ENCODE assay signal across 27 cellular contexts in genomic region chr9:121466142-121466541, GRCh38.
"Had no signal": no experiment of that assay in that cellular context is flagged by ENCODE, and none has a peak within 500 bp of the region (broad histone marks: within the 10 kb centered on the region; RNA-seq: fewer than 3 reads in every experiment).

No MANE protein-coding gene starts in this region.

- H3K4me3 Mint-ChIP-seq: stimulated activated effector memory CD8-positive, alpha-beta T cell treated with anti-CD3 and anti-CD28 coated beads, Interleukin-12 subunit alpha, Interleukin-12 subunit beta, amount 100 ng/mL, for 72 hours; stimulated activated memory B cell treated with anti-CD40 and anti-IgM and Interleukin-4, amounts not matched to agents 10 μg/mL and 1 μg/mL and 100 μg/mL, for 72 hours; stimulated activated naive B cell treated with anti-CD40 and anti-IgM and Interleukin-4, amounts not matched to agents 10 μg/mL and 1 μg/mL and 100 μg/mL, for 72 hours; stimulated activated naive CD8-positive, alpha-beta T cell treated with anti-CD3 and anti-CD28 coated beads, Interleukin-15, amount 100 ng/mL, for 72 hours; stimulated activated naive CD8-positive, alpha-beta T cell treated with anti-CD3 and anti-CD28 coated beads, Interleukin-15, Interleukin-2, amounts not matched to agents 100 ng/mL and 50 ng/mL, for 24 hours; type B pancreatic cell had no signal

- H3K9me3 ChIP-seq: stomach, suprapubic skin, testis, thoracic aorta, thyroid gland, tibial artery, tibial nerve, transverse colon, upper lobe of left lung, upper lobe of right lung, uterus, vagina had no signal

- H3K27me3 ChIP-seq: stomach, suprapubic skin, testis, thyroid gland, tibial artery, tibial nerve, upper lobe of left lung, upper lobe of right lung, uterus, vagina had no signal

- DNase-seq: stimulated activated CD4-positive, alpha-beta T cell treated with anti-CD3 and anti-CD28 coated beads, Interleukin-2, amount 100 ng/mL, for 48 hours; stimulated activated CD4-positive, alpha-beta T cell treated with anti-CD3 and anti-CD28 coated beads, Interleukin-4, amount 100 ng/mL, for 1 hour; stimulated activated CD4-positive, alpha-beta T cell treated with anti-CD3 and anti-CD28 coated beads, Interleukin-4, amount 100 ng/mL, for 24 hours; stimulated activated CD4-positive, alpha-beta T cell treated with anti-CD3 and anti-CD28 coated beads, Interleukin-4, amount 100 ng/mL, for 4 hours; stimulated activated CD8-positive, alpha-beta memory T cell treated with anti-CD3 and anti-CD28 coated beads, Interleukin-4, amount 100 ng/mL, for 48 hours; stimulated activated naive B cell treated with anti-CD40 and anti-IgM and Interleukin-4, amounts not matched to agents 10 μg/mL and 1 μg/mL and 100 μg/mL, for 72 hours; stimulated activated naive CD4-positive, alpha-beta T cell; stimulated activated naive CD4-positive, alpha-beta T cell treated with Interleukin-2 at 50 U/mL for 16 hours; stimulated activated naive CD8-positive, alpha-beta T cell treated with anti-CD3 and anti-CD28 coated beads, Interleukin-15, amount 100 ng/mL, for 72 hours; stimulated activated naive CD8-positive, alpha-beta T cell treated with anti-CD3 and anti-CD28 coated beads, Interleukin-15, Interleukin-2, amounts not matched to agents 100 U/mL and 50 U/mL, for 24 hours; stomach; substantia nigra; testis; thyroid gland; tibial artery; transverse colon; upper lobe of left lung; upper lobe of right lung; uterus had no signal

- H3K27ac Mint-ChIP-seq: stimulated activated effector memory CD8-positive, alpha-beta T cell treated with anti-CD3 and anti-CD28 coated beads, Interleukin-12 subunit alpha, Interleukin-12 subunit beta, amount 100 ng/mL, for 72 hours; stimulated activated memory B cell treated with anti-CD40 and anti-IgM and Interleukin-4, amounts not matched to agents 10 μg/mL and 1 μg/mL and 100 μg/mL, for 72 hours; stimulated activated naive B cell treated with anti-CD40 and anti-IgM and Interleukin-4, amounts not matched to agents 10 μg/mL and 1 μg/mL and 100 μg/mL, for 72 hours; stimulated activated naive CD8-positive, alpha-beta T cell treated with anti-CD3 and anti-CD28 coated beads, Interleukin-15, amount 100 ng/mL, for 72 hours; stimulated activated naive CD8-positive, alpha-beta T cell treated with anti-CD3 and anti-CD28 coated beads, Interleukin-15, Interleukin-2, amounts not matched to agents 100 ng/mL and 50 ng/mL, for 24 hours; type B pancreatic cell had no signal

- H3K27ac ChIP-seq: stomach, suprapubic skin, testis, thyroid gland, tibial artery, tibial nerve, transverse colon, upper lobe of left lung, upper lobe of right lung, uterus, vagina had no signal

- H3K36me3 Mint-ChIP-seq: stimulated activated effector memory CD8-positive, alpha-beta T cell treated with anti-CD3 and anti-CD28 coated beads, Interleukin-12 subunit alpha, Interleukin-12 subunit beta, amount 100 ng/mL, for 72 hours; stimulated activated memory B cell treated with anti-CD40 and anti-IgM and Interleukin-4, amounts not matched to agents 10 μg/mL and 1 μg/mL and 100 μg/mL, for 72 hours; stimulated activated naive B cell treated with anti-CD40 and anti-IgM and Interleukin-4, amounts not matched to agents 10 μg/mL and 1 μg/mL and 100 μg/mL, for 72 hours; type B pancreatic cell had no signal

- ATAC-seq: stimulated activated effector memory CD8-positive, alpha-beta T cell treated with anti-CD3 and anti-CD28 coated beads, Interleukin-12 subunit alpha, Interleukin-12 subunit beta, amount 100 ng/mL, for 72 hours; stimulated activated memory B cell treated with anti-CD40 and anti-IgM and Interleukin-4, amounts not matched to agents 10 μg/mL and 1 μg/mL and 100 μg/mL, for 72 hours; stimulated activated naive B cell treated with anti-CD40 and anti-IgM and Interleukin-4, amounts not matched to agents 10 μg/mL and 1 μg/mL and 100 μg/mL, for 72 hours; stimulated activated naive CD8-positive, alpha-beta T cell treated with anti-CD3 and anti-CD28 coated beads, Interleukin-15, amount 100 ng/mL, for 72 hours; stimulated activated naive CD8-positive, alpha-beta T cell treated with anti-CD3 and anti-CD28 coated beads, Interleukin-15, Interleukin-2, amounts not matched to agents 100 U/mL and 50 U/mL, for 24 hours; upper lobe of right lung had no signal

- H3K36me3 ChIP-seq: stomach, suprapubic skin, thyroid gland, tibial nerve, transverse colon, upper lobe of left lung, upper lobe of right lung, uterus, vagina had no signal

- H3K4me1 ChIP-seq: thyroid gland, transverse colon, upper lobe of left lung, upper lobe of right lung, uterus had no signal

- H3K9me3 Mint-ChIP-seq: stimulated activated effector memory CD8-positive, alpha-beta T cell treated with anti-CD3 and anti-CD28 coated beads, Interleukin-12 subunit alpha, Interleukin-12 subunit beta, amount 100 ng/mL, for 72 hours; stimulated activated memory B cell treated with anti-CD40 and anti-IgM and Interleukin-4, amounts not matched to agents 10 μg/mL and 1 μg/mL and 100 μg/mL, for 72 hours; stimulated activated naive B cell treated with anti-CD40 and anti-IgM and Interleukin-4, amounts not matched to agents 10 μg/mL and 1 μg/mL and 100 μg/mL, for 72 hours; stimulated activated naive CD8-positive, alpha-beta T cell treated with anti-CD3 and anti-CD28 coated beads, Interleukin-15, amount 100 ng/mL, for 72 hours; stimulated activated naive CD8-positive, alpha-beta T cell treated with anti-CD3 and anti-CD28 coated beads, Interleukin-15, Interleukin-2, amounts not matched to agents 100 ng/mL and 50 ng/mL, for 24 hours; type B pancreatic cell had no signal

- H3K4me3 ChIP-seq: stomach, suprapubic skin, testis, thoracic aorta, thyroid gland, tibial artery, tibial nerve, transverse colon, upper lobe of left lung, upper lobe of right lung, uterus, vagina had no signal

- H3K4me1 Mint-ChIP-seq: stimulated activated effector memory CD8-positive, alpha-beta T cell treated with anti-CD3 and anti-CD28 coated beads, Interleukin-12 subunit alpha, Interleukin-12 subunit beta, amount 100 ng/mL, for 72 hours; stimulated activated memory B cell treated with anti-CD40 and anti-IgM and Interleukin-4, amounts not matched to agents 10 μg/mL and 1 μg/mL and 100 μg/mL, for 72 hours; stimulated activated naive B cell treated with anti-CD40 and anti-IgM and Interleukin-4, amounts not matched to agents 10 μg/mL and 1 μg/mL and 100 μg/mL, for 72 hours had no signal
